ENCODE assay signal across 1 cellular context in genomic region chr20:22303523-22303922, GRCh38.
A peak's percentile ranks its signal among the peaks of the same experiment; 100 is the strongest.
TF ChIP-seq lines count a peak whose summit lies in the region.

No MANE protein-coding gene starts in this region.

TF ChIP-seq in A549, 52 proteins besides CTCF, POLR2A, EP300 and RAD21 (continued from another document):
- peak; percentile 79; the same call in 1 of the 2 replicates for TF ChIP-seq E2F6 (IDR thresholded peaks at IDR 0.05; ENCODE audit: borderline replicate concordance, low read depth)
- TF ChIP-seq, protein P1, sequence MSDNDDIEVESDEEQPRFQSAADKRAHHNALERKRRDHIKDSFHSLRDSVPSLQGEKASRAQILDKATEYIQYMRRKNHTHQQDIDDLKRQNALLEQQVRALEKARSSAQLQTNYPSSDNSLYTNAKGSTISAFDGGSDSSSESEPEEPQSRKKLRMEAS (IDR thresholded peaks at IDR 0.05) = peak; percentile 80
